In genomic region chr2:172438064-172438421, GRCh38 we compare ENCODE assay signal across 9 cellular contexts.
DNase-seq lines count a peak whose midpoint lies in the region; ATAC-seq lines count a peak whose summit lies in the region.
"Had no signal": no experiment of that assay in that cellular context is flagged by ENCODE, and none has a peak within 500 bp of the region (broad histone marks: within the 10 kb centered on the region; RNA-seq: fewer than 3 reads in every experiment).

No MANE protein-coding gene starts in this region.

- H3K27me3 Mint-ChIP-seq in activated T-cell treated with anti-CD3 and anti-CD28 coated beads, Interleukin-2, amount 50 U/mL, for 24 hours = no peaks in the 10 kb centered on the region

- peaks cover 51% of the 10 kb centered on the region for H3K4me1 Mint-ChIP-seq in activated T-cell treated with anti-CD3 and anti-CD28 coated beads, Interleukin-2, amount 50 U/mL, for 24 hours (ENCODE audit: low read depth)

- peak; percentile 54 for DNase-seq in activated T-cell treated with anti-CD3 and anti-CD28 coated beads, Interleukin-2, amount 50 U/mL, for 24 hours
- peak; percentile 33 to 51 for DNase-seq in stimulated activated CD4-positive, alpha-beta T cell treated with anti-CD3 and anti-CD28 coated beads, Interleukin-1b, Interleukin-23, amount 100 ng/mL, for 4 hours (ENCODE audit: low read depth in 2 of 2)
- DNase-seq in NCI-H2107 treated with DMSO at 0.1 percent for 48 hours (lab: John Stamatoyannopoulos, UW; ENCODE audit: unreplicated experiment) (no peak), RPMI8226 (no peak), NCI-H1048 (lab: John Stamatoyannopoulos, UW) (no peak)
- DNase-seq: islet precursor cell had no signal

- no peaks in the 10 kb centered on the region for H3K9me3 Mint-ChIP-seq in activated T-cell treated with anti-CD3 and anti-CD28 coated beads, Interleukin-2, amount 50 U/mL, for 24 hours

- no peaks in the 10 kb centered on the region for H3K36me3 Mint-ChIP-seq in activated T-cell treated with anti-CD3 and anti-CD28 coated beads, Interleukin-2, amount 50 U/mL, for 24 hours (ENCODE audit: low read depth)

- H3K4me3 Mint-ChIP-seq in activated T-cell treated with anti-CD3 and anti-CD28 coated beads, Interleukin-2, amount 50 U/mL, for 24 hours = no peak overlapping the region

- ATAC-seq in GM19455 (IDR thresholded peaks at IDR 0.05; ENCODE audit: unreplicated experiment) (peak; percentile 18), HG03460 (IDR thresholded peaks at IDR 0.05; ENCODE audit: unreplicated experiment) (peak; percentile 33), GM19035 (IDR thresholded peaks at IDR 0.05; ENCODE audit: unreplicated experiment) (no peak)

- H3K27ac Mint-ChIP-seq in activated T-cell treated with anti-CD3 and anti-CD28 coated beads, Interleukin-2, amount 50 U/mL, for 24 hours = no peak overlapping the region

Comparison
In these comparisons a context has a peak if more than half of its experiments do, and no peak if none do; other contexts are left out.
1. DNase-seq: peak in activated T-cell treated with anti-CD3 and anti-CD28 coated beads, Interleukin-2, amount 50 U/mL, for 24 hours (single experiment) and stimulated activated CD4-positive, alpha-beta T cell treated with anti-CD3 and anti-CD28 coated beads, Interleukin-1b, Interleukin-23, amount 100 ng/mL, for 4 hours (2 of 2); none in NCI-H2107 treated with DMSO at 0.1 percent for 48 hours (single experiment), RPMI8226 (single experiment) and NCI-H1048 (single experiment).